Comparison of ENCODE assay signal across 1 cellular context in the genomic region with DNA sequence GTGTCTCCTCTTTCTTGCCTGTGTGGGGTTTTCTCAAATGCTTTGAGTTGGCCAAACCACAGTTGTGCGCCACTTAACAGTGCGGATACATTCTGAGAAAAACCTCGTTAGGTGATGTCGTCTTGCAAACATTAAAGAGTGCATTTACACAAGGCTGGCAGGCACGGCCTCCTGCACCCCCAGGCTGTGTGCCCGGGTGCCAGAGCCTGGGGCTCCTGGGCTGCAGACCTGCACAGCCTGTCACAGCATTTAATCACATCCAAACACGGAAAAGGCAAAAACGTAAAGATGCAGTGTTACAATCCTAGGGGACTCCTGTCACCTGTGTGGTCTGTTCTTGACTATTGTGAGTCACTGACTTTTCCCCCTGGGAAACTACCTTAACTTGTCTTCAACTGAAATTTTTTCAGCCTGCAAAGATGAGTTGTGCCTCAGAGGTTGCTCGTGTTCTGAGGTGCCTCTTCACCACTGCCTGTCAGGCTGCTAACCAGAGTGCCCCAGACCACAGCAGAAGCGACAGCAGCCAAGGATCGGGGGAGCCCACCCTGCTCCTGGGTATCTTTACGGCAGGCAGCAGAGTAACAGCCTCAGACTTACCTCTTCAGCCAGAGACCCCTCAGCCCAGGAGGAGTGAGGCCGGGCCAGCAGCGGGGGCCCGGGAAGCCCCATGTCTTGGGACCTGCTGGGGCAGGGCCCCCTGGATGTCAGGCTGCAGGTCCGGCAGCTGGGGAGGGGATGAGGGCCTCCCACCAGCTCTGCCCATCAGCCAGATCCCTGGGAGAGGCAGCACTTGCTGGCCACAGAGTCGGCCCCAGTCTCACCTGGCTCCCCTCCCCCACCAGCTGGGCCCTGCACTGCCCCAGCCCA.
A peak's percentile ranks its signal among the peaks of the same experiment; 100 is the strongest.
TF ChIP-seq lines count a peak whose summit lies in the region.

No MANE protein-coding gene starts in this region.

TF ChIP-seq in WTC11, 78 proteins besides CTCF, POLR2A, EP300 and RAD21 (continued from another document):
- TF ChIP-seq ZNF512 (CRISPR knock-in tag; IDR thresholded peaks at IDR 0.05; ENCODE audit: borderline replicate concordance) (no peak), NR1H2 (CRISPR knock-in tag; IDR thresholded peaks at IDR 0.05) (no peak), ZNF671 (CRISPR knock-in tag; IDR thresholded peaks at IDR 0.05) (no peak), TEAD1 (CRISPR knock-in tag; IDR thresholded peaks at IDR 0.05) (no peak), RORB (CRISPR knock-in tag; IDR thresholded peaks at IDR 0.05) (no peak), ZNF263 (CRISPR knock-in tag; IDR thresholded peaks at IDR 0.05; ENCODE audit: low read depth) (no peak), ESRRA (CRISPR knock-in tag; IDR thresholded peaks at IDR 0.05; ENCODE audit: borderline replicate concordance) (no peak), FOXP1 (CRISPR knock-in tag; IDR thresholded peaks at IDR 0.05; ENCODE audit: borderline replicate concordance) (peak; percentile 62; the same call in 1 of the 2 replicates)
- TF ChIP-seq, protein P1, sequence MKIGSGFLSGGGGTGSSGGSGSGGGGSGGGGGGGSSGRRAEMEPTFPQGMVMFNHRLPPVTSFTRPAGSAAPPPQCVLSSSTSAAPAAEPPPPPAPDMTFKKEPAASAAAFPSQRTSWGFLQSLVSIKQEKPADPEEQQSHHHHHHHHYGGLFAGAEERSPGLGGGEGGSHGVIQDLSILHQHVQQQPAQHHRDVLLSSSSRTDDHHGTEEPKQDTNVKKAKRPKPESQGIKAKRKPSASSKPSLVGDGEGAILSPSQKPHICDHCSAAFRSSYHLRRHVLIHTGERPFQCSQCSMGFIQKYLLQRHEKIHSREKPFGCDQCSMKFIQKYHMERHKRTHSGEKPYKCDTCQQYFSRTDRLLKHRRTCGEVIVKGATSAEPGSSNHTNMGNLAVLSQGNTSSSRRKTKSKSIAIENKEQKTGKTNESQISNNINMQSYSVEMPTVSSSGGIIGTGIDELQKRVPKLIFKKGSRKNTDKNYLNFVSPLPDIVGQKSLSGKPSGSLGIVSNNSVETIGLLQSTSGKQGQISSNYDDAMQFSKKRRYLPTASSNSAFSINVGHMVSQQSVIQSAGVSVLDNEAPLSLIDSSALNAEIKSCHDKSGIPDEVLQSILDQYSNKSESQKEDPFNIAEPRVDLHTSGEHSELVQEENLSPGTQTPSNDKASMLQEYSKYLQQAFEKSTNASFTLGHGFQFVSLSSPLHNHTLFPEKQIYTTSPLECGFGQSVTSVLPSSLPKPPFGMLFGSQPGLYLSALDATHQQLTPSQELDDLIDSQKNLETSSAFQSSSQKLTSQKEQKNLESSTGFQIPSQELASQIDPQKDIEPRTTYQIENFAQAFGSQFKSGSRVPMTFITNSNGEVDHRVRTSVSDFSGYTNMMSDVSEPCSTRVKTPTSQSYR (CRISPR knock-in tag; IDR thresholded peaks at IDR 0.05), result no peak
